1 cellular context compared by ENCODE assay signal in the genomic region with DNA sequence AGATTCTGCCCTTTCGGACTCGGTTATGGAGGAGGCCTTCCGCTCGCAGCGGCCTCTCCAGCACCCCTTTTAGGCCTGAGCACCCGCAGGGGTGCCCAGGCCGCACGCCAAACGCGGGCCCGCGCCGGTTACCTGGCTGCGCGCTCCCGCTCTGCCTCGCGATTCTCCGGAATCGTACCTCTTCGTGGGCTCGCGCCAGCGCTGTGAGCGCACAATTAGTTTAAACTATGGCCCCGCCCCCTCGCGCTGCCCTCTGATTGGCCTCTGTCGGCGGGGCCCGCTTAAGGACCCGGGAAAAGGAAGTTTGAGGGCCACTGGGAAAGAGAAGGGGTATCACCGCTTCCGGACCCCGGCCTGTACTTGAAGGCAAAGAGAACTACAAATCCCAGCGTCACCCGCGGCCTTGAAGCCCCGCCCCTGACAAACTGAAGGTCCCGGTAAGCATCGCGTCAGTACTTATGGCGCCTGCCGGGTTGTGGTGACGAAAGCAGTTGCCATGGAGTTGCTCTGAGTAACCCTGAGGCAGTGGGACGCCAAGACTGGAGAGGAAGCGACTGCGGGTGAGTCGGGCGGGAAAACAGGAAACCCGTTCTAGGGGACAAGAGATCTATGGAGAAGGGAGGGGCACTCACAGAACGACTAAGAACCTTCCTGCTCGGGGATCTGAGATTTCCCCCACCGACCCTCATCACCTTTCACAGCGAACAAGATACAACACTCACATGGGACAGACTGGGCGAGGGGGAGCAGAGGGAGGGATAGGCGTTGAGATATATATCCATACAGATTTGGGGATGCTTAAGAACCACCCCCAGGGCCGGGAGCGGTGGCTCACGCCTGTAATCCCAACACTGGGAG.
A peak's percentile ranks its signal among the peaks of the same experiment; 100 is the strongest.
TF ChIP-seq lines count a peak whose summit lies in the region.

TSS of gene LRRC51 (plus strand) at position 525 of the 858 bp plus-strand sequence. CDS start 8,234 bp downstream, outside the sequence.
A gene with protein sequence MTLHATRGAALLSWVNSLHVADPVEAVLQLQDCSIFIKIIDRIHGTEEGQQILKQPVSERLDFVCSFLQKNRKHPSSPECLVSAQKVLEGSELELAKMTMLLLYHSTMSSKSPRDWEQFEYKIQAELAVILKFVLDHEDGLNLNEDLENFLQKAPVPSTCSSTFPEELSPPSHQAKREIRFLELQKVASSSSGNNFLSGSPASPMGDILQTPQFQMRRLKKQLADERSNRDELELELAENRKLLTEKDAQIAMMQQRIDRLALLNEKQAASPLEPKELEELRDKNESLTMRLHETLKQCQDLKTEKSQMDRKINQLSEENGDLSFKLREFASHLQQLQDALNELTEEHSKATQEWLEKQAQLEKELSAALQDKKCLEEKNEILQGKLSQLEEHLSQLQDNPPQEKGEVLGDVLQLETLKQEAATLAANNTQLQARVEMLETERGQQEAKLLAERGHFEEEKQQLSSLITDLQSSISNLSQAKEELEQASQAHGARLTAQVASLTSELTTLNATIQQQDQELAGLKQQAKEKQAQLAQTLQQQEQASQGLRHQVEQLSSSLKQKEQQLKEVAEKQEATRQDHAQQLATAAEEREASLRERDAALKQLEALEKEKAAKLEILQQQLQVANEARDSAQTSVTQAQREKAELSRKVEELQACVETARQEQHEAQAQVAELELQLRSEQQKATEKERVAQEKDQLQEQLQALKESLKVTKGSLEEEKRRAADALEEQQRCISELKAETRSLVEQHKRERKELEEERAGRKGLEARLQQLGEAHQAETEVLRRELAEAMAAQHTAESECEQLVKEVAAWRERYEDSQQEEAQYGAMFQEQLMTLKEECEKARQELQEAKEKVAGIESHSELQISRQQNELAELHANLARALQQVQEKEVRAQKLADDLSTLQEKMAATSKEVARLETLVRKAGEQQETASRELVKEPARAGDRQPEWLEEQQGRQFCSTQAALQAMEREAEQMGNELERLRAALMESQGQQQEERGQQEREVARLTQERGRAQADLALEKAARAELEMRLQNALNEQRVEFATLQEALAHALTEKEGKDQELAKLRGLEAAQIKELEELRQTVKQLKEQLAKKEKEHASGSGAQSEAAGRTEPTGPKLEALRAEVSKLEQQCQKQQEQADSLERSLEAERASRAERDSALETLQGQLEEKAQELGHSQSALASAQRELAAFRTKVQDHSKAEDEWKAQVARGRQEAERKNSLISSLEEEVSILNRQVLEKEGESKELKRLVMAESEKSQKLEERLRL (N-terminal part only) (minus strand): TSS at position 217 of the 858 bp plus-strand sequence. CDS start 44,599 bp downstream, outside the sequence.

TF ChIP-seq in HEK293, 187 proteins besides CTCF, POLR2A, EP300 and RAD21 (continued from another document and continues in another):
- TF ChIP-seq ZBTB11 (tag by site-specific recombination; conservative IDR thresholded peaks at IDR 0.05; ENCODE audit: low read depth) (peak; percentile 92), ZNF140 (tag by site-specific recombination; IDR thresholded peaks at IDR 0.05) (no peak), ZNF843 (tag by site-specific recombination; IDR thresholded peaks at IDR 0.05) (no peak), ZNF248 (tag by site-specific recombination; IDR thresholded peaks at IDR 0.05) (no peak), ZNF266 (tag by site-specific recombination; IDR thresholded peaks at IDR 0.05; ENCODE audit: low read depth) (no peak), ZNF114 (tag by site-specific recombination; IDR thresholded peaks at IDR 0.05) (no peak), ZNF837 (tag by site-specific recombination; IDR thresholded peaks at IDR 0.05) (no peak), RBAK (tag by site-specific recombination; IDR thresholded peaks at IDR 0.05) (no peak), ZNF692 (tag by site-specific recombination; IDR thresholded peaks at IDR 0.05) (peak; percentile 69; the same call in 1 of the 2 replicates), ZNF776 (tag by site-specific recombination; IDR thresholded peaks at IDR 0.05; ENCODE audit: borderline replicate concordance) (no peak), ZFP69B (tag by site-specific recombination; IDR thresholded peaks at IDR 0.05) (peak; percentile 47; the same call in 1 of the 2 replicates), ZNF621 (tag by site-specific recombination; IDR thresholded peaks at IDR 0.05) (no peak), ZNF174 (tag by site-specific recombination; IDR thresholded peaks at IDR 0.05) (no peak), ZNF473 (tag by site-specific recombination; IDR thresholded peaks at IDR 0.05) (no peak), SP3 (tag by site-specific recombination; IDR thresholded peaks at IDR 0.05) (peak; percentile 86), ZNF555 (tag by site-specific recombination; conservative IDR thresholded peaks at IDR 0.05) (no peak), ZNF184 (tag by site-specific recombination; IDR thresholded peaks at IDR 0.05) (no peak), YY2 (tag by site-specific recombination; IDR thresholded peaks at IDR 0.05) (0 out of 2 replicates have a peak, but pooled peaks have one; percentile 18), ZNF521 (tag by site-specific recombination; IDR thresholded peaks at IDR 0.05) (no peak), SCRT1 (tag by site-specific recombination; IDR thresholded peaks at IDR 0.05; ENCODE audit: borderline replicate concordance) (no peak), ZNF239 (tag by site-specific recombination; IDR thresholded peaks at IDR 0.05) (no peak), ZNF394 (tag by site-specific recombination; IDR thresholded peaks at IDR 0.05; ENCODE audit: borderline replicate concordance) (no peak), ZBTB44 (tag by site-specific recombination; IDR thresholded peaks at IDR 0.05) (no peak), ZNF433 (tag by site-specific recombination; IDR thresholded peaks at IDR 0.05; ENCODE audit: low read depth) (no peak), SALL2 (tag by site-specific recombination; IDR thresholded peaks at IDR 0.05; ENCODE audit: borderline replicate concordance) (no peak), ZNF214 (tag by site-specific recombination; IDR thresholded peaks at IDR 0.05; ENCODE audit: borderline replicate concordance) (no peak), ZNF280C (tag by site-specific recombination; IDR thresholded peaks at IDR 0.05) (no peak), TRIM28 (IDR thresholded peaks at IDR 0.05; ENCODE audit: borderline replicate concordance, low read length) (no peak), HOXD13 (CRISPR knock-in tag; IDR thresholded peaks at IDR 0.05; ENCODE audit: borderline replicate concordance) (no peak), ZXDB (tag by site-specific recombination; IDR thresholded peaks at IDR 0.05) (peak; percentile 12; the same call in 1 of the 2 replicates), ZNF426 (tag by site-specific recombination; IDR thresholded peaks at IDR 0.05) (no peak), ZIC2 (tag by site-specific recombination; IDR thresholded peaks at IDR 0.05) (no peak), KLF10 (tag by site-specific recombination; IDR thresholded peaks at IDR 0.05) (peak; percentile 94), ZNF629 (tag by site-specific recombination; IDR thresholded peaks at IDR 0.05) (peak; percentile 98), REPIN1 (tag by site-specific recombination; IDR thresholded peaks at IDR 0.05; ENCODE audit: low read depth) (no peak), IKZF3 (tag by site-specific recombination; IDR thresholded peaks at IDR 0.05) (peak; percentile 90)
- TF ChIP-seq, protein P1, sequence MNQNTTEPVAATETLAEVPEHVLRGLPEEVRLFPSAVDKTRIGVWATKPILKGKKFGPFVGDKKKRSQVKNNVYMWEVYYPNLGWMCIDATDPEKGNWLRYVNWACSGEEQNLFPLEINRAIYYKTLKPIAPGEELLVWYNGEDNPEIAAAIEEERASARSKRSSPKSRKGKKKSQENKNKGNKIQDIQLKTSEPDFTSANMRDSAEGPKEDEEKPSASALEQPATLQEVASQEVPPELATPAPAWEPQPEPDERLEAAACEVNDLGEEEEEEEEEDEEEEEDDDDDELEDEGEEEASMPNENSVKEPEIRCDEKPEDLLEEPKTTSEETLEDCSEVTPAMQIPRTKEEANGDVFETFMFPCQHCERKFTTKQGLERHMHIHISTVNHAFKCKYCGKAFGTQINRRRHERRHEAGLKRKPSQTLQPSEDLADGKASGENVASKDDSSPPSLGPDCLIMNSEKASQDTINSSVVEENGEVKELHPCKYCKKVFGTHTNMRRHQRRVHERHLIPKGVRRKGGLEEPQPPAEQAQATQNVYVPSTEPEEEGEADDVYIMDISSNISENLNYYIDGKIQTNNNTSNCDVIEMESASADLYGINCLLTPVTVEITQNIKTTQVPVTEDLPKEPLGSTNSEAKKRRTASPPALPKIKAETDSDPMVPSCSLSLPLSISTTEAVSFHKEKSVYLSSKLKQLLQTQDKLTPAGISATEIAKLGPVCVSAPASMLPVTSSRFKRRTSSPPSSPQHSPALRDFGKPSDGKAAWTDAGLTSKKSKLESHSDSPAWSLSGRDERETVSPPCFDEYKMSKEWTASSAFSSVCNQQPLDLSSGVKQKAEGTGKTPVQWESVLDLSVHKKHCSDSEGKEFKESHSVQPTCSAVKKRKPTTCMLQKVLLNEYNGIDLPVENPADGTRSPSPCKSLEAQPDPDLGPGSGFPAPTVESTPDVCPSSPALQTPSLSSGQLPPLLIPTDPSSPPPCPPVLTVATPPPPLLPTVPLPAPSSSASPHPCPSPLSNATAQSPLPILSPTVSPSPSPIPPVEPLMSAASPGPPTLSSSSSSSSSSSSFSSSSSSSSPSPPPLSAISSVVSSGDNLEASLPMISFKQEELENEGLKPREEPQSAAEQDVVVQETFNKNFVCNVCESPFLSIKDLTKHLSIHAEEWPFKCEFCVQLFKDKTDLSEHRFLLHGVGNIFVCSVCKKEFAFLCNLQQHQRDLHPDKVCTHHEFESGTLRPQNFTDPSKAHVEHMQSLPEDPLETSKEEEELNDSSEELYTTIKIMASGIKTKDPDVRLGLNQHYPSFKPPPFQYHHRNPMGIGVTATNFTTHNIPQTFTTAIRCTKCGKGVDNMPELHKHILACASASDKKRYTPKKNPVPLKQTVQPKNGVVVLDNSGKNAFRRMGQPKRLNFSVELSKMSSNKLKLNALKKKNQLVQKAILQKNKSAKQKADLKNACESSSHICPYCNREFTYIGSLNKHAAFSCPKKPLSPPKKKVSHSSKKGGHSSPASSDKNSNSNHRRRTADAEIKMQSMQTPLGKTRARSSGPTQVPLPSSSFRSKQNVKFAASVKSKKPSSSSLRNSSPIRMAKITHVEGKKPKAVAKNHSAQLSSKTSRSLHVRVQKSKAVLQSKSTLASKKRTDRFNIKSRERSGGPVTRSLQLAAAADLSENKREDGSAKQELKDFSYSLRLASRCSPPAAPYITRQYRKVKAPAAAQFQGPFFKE (tag by site-specific recombination; IDR thresholded peaks at IDR 0.05; ENCODE audit: borderline replicate concordance) = no peak
